ENCODE assay signal across 9 cellular contexts in the genomic region with DNA sequence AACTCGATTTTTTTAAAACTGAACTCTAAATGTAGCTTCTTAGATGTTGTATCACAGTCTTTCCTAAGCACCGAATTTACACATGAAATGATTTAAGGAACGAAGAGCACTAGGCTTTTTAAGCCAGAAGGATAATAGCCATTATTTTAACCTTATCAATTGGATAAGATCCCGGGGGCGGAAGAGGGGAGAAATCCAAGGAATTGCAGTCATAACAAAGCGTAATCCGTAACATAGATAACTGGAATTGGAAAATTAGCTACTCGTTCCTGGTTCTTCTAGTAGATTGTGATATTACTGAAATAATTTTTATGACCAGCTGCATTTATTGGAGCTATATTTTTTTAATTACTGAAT. TPM values are rescaled to one million over a fixed set of nuclear protein-coding genes. Genes with fewer than 3 reads are reported as not detected.
DNase-seq lines count a peak whose midpoint lies in the region; ATAC-seq and TF ChIP-seq lines count a peak whose summit lies in the region.
"Had no signal": no experiment of that assay in that cellular context is flagged by ENCODE, and none has a peak within 500 bp of the region (broad histone marks: within the 10 kb centered on the region; RNA-seq: fewer than 3 reads in every experiment).

No MANE protein-coding gene starts in this region.

- peak overlapping the region; percentile 77 to 90 (median 79) for H3K9ac ChIP-seq in subcutaneous abdominal adipose tissue (ENCODE audit: low read length in 5 of 5)

- H3K4me3 ChIP-seq in iPS-18c (ENCODE audit: insufficient read depth, low read depth, low read length) (peak overlapping the region; percentile 68; the same call in 1 of the 2 replicates), subcutaneous abdominal adipose tissue (ENCODE audit: low read depth in 1 of 5, low read length in 5 of 5) (peak overlapping the region; percentile 74 to 89 (median 79))

- ATAC-seq in activated CD8-positive, alpha-beta T cell treated with anti-CD3 and anti-CD28 coated beads for 36 hours: no peak
- ATAC-seq in GM18861 (IDR thresholded peaks at IDR 0.05; ENCODE audit: unreplicated experiment) (no peak), GM19452 (IDR thresholded peaks at IDR 0.05; ENCODE audit: unreplicated experiment) (no peak)

- H3K27ac Mint-ChIP-seq in activated CD8-positive, alpha-beta T cell treated with anti-CD3 and anti-CD28 coated beads for 36 hours: no peak overlapping the region

- peak overlapping the region; percentile 87 for H3K4me3 Mint-ChIP-seq in activated CD8-positive, alpha-beta T cell treated with anti-CD3 and anti-CD28 coated beads for 36 hours

- H3K36me3 ChIP-seq in subcutaneous abdominal adipose tissue (ENCODE audit: control insufficient read depth in 5 of 5, insufficient read depth in 5 of 5, low read length in 5 of 5): no peaks in the 10 kb centered on the region

- no peaks in the 10 kb centered on the region for H3K36me3 Mint-ChIP-seq in activated CD8-positive, alpha-beta T cell treated with anti-CD3 and anti-CD28 coated beads for 36 hours (ENCODE audit: low read depth)

- peaks cover 2% of the 10 kb centered on the region for H3K27me3 Mint-ChIP-seq in activated CD8-positive, alpha-beta T cell treated with anti-CD3 and anti-CD28 coated beads for 36 hours

- POLR2A ChIA-PET in activated CD8-positive, alpha-beta T cell treated with anti-CD3 and anti-CD28 coated beads for 36 hours (lab: Charles Lee): no interaction called here

- H3K9me3 ChIP-seq in iPS-18c (ENCODE audit: control insufficient read depth, insufficient read depth, low read length): no peaks in the 10 kb centered on the region
- no peaks in the 10 kb centered on the region for H3K9me3 ChIP-seq in subcutaneous abdominal adipose tissue (ENCODE audit: control insufficient read depth in 5 of 5, low read length in 5 of 5)

- intact Hi-C loops in activated CD8-positive, alpha-beta T cell treated with anti-CD3 and anti-CD28 coated beads for 36 hours (cut with micrococcal nuclease): loop anchor here (5.0 kb wide), 1 partner anchor 170 kb away; a partner anchor contains a TSS

- TF ChIP-seq CTCF in activated CD8-positive, alpha-beta T cell treated with anti-CD3 and anti-CD28 coated beads for 36 hours (IDR thresholded peaks at IDR 0.05): no peak

- peak overlapping the region; percentile 97 for H3K27ac ChIP-seq in subcutaneous abdominal adipose tissue (ENCODE audit: low read depth, low read length)

- H3K27me3 ChIP-seq in subcutaneous abdominal adipose tissue (ENCODE audit: control insufficient read depth in 5 of 5, insufficient read depth in 4 of 5, low read length in 5 of 5): no peaks in the 10 kb centered on the region

- peaks cover 4% of the 10 kb centered on the region for H3K9me3 Mint-ChIP-seq in activated CD8-positive, alpha-beta T cell treated with anti-CD3 and anti-CD28 coated beads for 36 hours

- peak; percentile 69 for DNase-seq in NCI-H510A treated with DMSO at 0.1 percent for 48 hours (lab: John Stamatoyannopoulos, UW)
- no peak for DNase-seq in NCI-H510A (lab: John Stamatoyannopoulos, UW)
- no peak for DNase-seq in activated CD8-positive, alpha-beta T cell treated with anti-CD3 and anti-CD28 coated beads for 36 hours
- no peak for DNase-seq in effector CD8-positive, alpha-beta T cell (lab: John Stamatoyannopoulos, UW)

- peaks cover 26% of the 10 kb centered on the region for H3K4me1 Mint-ChIP-seq in activated CD8-positive, alpha-beta T cell treated with anti-CD3 and anti-CD28 coated beads for 36 hours (ENCODE audit: low read depth)

- CTCF ChIA-PET in activated CD8-positive, alpha-beta T cell treated with anti-CD3 and anti-CD28 coated beads for 36 hours (lab: Charles Lee): interaction anchor here (0.9 to 2.3 kb wide), 3 partner anchors 9 to 23 kb away, joined by 3 to 6 read pairs (median 4); no protein-coding TSS in a partner anchor

- peaks cover 0 to 31% (median 28%) of the 10 kb centered on the region in 5 donors for H3K4me1 ChIP-seq in subcutaneous abdominal adipose tissue (ENCODE audit: control insufficient read depth in 5 of 5, insufficient read depth in 5 of 5, low read length in 5 of 5)

RNA-seq across cellular contexts. Expression of a gene that starts 1.0 kb away (rescaled TPM):
- total RNA-seq in activated CD8-positive, alpha-beta T cell treated with anti-CD3 and anti-CD28 coated beads for 36 hours: 1 to 10 TPM; 4.8 to 5.4 TPM

RNA-seq across cellular contexts. Expression of a gene that starts 53.0 kb away (rescaled TPM):
- not detected for total RNA-seq in activated CD8-positive, alpha-beta T cell treated with anti-CD3 and anti-CD28 coated beads for 36 hours
- total RNA-seq: HT1080 had no signal
